Comparison of ENCODE assay signal across 8 cellular contexts in genomic region chr9:32572900-32573523, GRCh38. TPM values are rescaled to one million over a fixed set of nuclear protein-coding genes. Genes with fewer than 3 reads are reported as not detected.
A peak's percentile ranks its signal among the peaks of the same experiment; 100 is the strongest.
DNase-seq lines count a peak whose midpoint lies in the region; ATAC-seq and TF ChIP-seq lines count a peak whose summit lies in the region.

NDUFB6 (minus strand) TSS chr9:32573159; CDS start chr9:32573060, 99 bp downstream.

- in situ Hi-C loops in mammary epithelial cell (cut with MboI; ENCODE audit: low sequenced_read_pairs in 2 of 2) = loop anchor here in 1 of 2 donors (10.0 kb wide), 1 partner anchor 402 kb away; no protein-coding TSS in a partner anchor

- peak; percentile 93 for DNase-seq in NCI-H2227 (lab: John Stamatoyannopoulos, UW; ENCODE audit: unreplicated experiment)
- peak; percentile 91 for DNase-seq in WERI-Rb-1
- DNase-seq in mammary epithelial cell = peak; percentile 84
- peak; percentile 92 for DNase-seq in iPS-NIHi11 (ENCODE audit: low spot score)
- peak; percentile 72 for DNase-seq in smooth muscle cell (lab: John Stamatoyannopoulos, UW; ENCODE audit: unreplicated experiment)

- H3K79me2 ChIP-seq in ACC112 (ENCODE audit: control insufficient read depth, insufficient read depth, low read length, unreplicated experiment) (peaks cover 35% of the 10 kb centered on the region), mammary epithelial cell (ENCODE audit: insufficient read depth, low read length) (peaks cover 46% of the 10 kb centered on the region), smooth muscle cell (ENCODE audit: low read depth) (peaks cover 38% of the 10 kb centered on the region)

- dilution Hi-C loops in mammary epithelial cell (cut with HindIII; ENCODE audit: low sequenced_read_pairs) = loop anchor here (25.0 kb wide), 1 partner anchor 136 kb away; no protein-coding TSS in a partner anchor

- H3K36me3 ChIP-seq in ACC112 (ENCODE audit: insufficient read depth, low read length) (peaks cover 3% of the 10 kb centered on the region; the same call in 1 of the 2 replicates), WERI-Rb-1 (peaks cover 2% of the 10 kb centered on the region), mammary epithelial cell (ENCODE audit: insufficient read depth, low read length) (peaks cover 2% of the 10 kb centered on the region), smooth muscle cell (ENCODE audit: low read depth) (no peaks in the 10 kb centered on the region)

- peak; percentile 85 for ATAC-seq in GM18873 (IDR thresholded peaks at IDR 0.05; ENCODE audit: low FRiP score, unreplicated experiment)
- ATAC-seq in HG03139 (IDR thresholded peaks at IDR 0.05; ENCODE audit: unreplicated experiment) = peak; percentile 90

- intact Hi-C loops in mammary epithelial cell (cut with micrococcal nuclease) = loop anchor here (1.0 kb wide), 5 partner anchors 21 to 194 kb away; partner anchors contain the start of genes ACO1, RIGI, SMIM27 and TOPORS

- no peaks in the 10 kb centered on the region for H3F3A ChIP-seq in smooth muscle cell (ENCODE audit: low read depth)

- peak within 1 kb of the TSS; percentile 89 for H3K9ac ChIP-seq in mammary epithelial cell (ENCODE audit: insufficient read depth, low read length)
- H3K9ac ChIP-seq in smooth muscle cell (ENCODE audit: low read depth) = peak within 1 kb of the TSS; percentile 84

- peak within 1 kb of the TSS; percentile 89 for H3K4me3 ChIP-seq in ACC112 (ENCODE audit: low read depth, low read length)
- H3K4me3 ChIP-seq in WERI-Rb-1 (ENCODE audit: low read depth, low read length) = peak within 1 kb of the TSS; percentile 93
- H3K4me3 ChIP-seq in mammary epithelial cell (replicated peaks in 1 of 3; ENCODE audit: insufficient read depth in 1 of 3, low read depth in 2 of 3, low read length in 3 of 3) = peak within 1 kb of the TSS; percentile 78 to 84 (median 84)
- peak within 1 kb of the TSS; percentile 95 for H3K4me3 ChIP-seq in smooth muscle cell

- TSS peak; percentile 78 for BruUV-seq in mammary epithelial cell (replicated peaks; lab: Mats Ljungman, UMichigan)

- H3K4me2 ChIP-seq in mammary epithelial cell (ENCODE audit: insufficient read depth, low read depth, low read length) (peak within 1 kb of the TSS; percentile 86), smooth muscle cell (peak within 1 kb of the TSS; percentile 97)

- WGBS in mammary epithelial cell (ENCODE audit: low coverage, missing lambda C conversion rate) = 2% methylated on average over 34 of the region's 36 CpGs
- WGBS in smooth muscle cell (ENCODE audit: low lambda C conversion rate) = under 1% methylated on average over 36 of the region's 36 CpGs

- H3K27me3 ChIP-seq in ACC112 (ENCODE audit: insufficient read depth, low read length) = no peaks in the 10 kb centered on the region
- peaks cover 11% of the 10 kb centered on the region for H3K27me3 ChIP-seq in WERI-Rb-1 (ENCODE audit: insufficient read depth, low read depth, severe bottlenecking)
- H3K27me3 ChIP-seq in mammary epithelial cell (ENCODE audit: insufficient read depth, low read length) = no peaks in the 10 kb centered on the region
- H3K27me3 ChIP-seq in smooth muscle cell (ENCODE audit: low read depth) = no peaks in the 10 kb centered on the region

- no peaks in the 10 kb centered on the region for H4K20me1 ChIP-seq in mammary epithelial cell (ENCODE audit: insufficient read depth, low read length)
- peaks cover 6% of the 10 kb centered on the region for H4K20me1 ChIP-seq in smooth muscle cell (ENCODE audit: low read depth)

- CTCF ChIA-PET in mammary epithelial cell (lab: Charles Lee; ENCODE audit: low non-redundant PET) = interaction anchor here (0.5 to 1.6 kb wide), 2 partner anchors 188 to 194 kb away, joined by 3 to 36 read pairs; partner anchors contain the start of gene ACO1

- H3K4me1 ChIP-seq in ACC112 (ENCODE audit: control insufficient read depth, insufficient read depth, low read length, unreplicated experiment) (peaks cover 20% of the 10 kb centered on the region), mammary epithelial cell (ENCODE audit: insufficient read depth, low read length) (peaks cover 6% of the 10 kb centered on the region), smooth muscle cell (ENCODE audit: low read depth) (peaks cover 20% of the 10 kb centered on the region)

- peak within 1 kb of the TSS; percentile 83 for H2AFZ ChIP-seq in ACC112 (ENCODE audit: low read length, unreplicated experiment)
- peak within 1 kb of the TSS; percentile 95 for H2AFZ ChIP-seq in mammary epithelial cell (ENCODE audit: low read depth, low read length)
- peak within 1 kb of the TSS; percentile 93 for H2AFZ ChIP-seq in smooth muscle cell (ENCODE audit: low read depth)

- TF ChIP-seq CTCF in WERI-Rb-1 (IDR thresholded peaks at IDR 0.05; ENCODE audit: low read depth, low read length) (no peak), mammary epithelial cell (conservative IDR thresholded peaks at IDR 0.05 in 1 of 2, IDR thresholded peaks at IDR 0.05 in 1 of 2; ENCODE audit: extremely low read depth in 1 of 2, insufficient read depth in 1 of 2, low read depth in 1 of 2, low read length in 2 of 2) (no peak), smooth muscle cell (IDR thresholded peaks at IDR 0.05; ENCODE audit: borderline replicate concordance, insufficient read depth, poor library complexity, severe bottlenecking) (no peak)

- no peaks in the 10 kb centered on the region for H3K9me3 ChIP-seq in WERI-Rb-1 (ENCODE audit: severe bottlenecking)
- H3K9me3 ChIP-seq in mammary epithelial cell (replicated peaks; ENCODE audit: insufficient read depth, low read length) = no peaks in the 10 kb centered on the region
- no peaks in the 10 kb centered on the region for H3K9me3 ChIP-seq in smooth muscle cell (replicated peaks; ENCODE audit: low read depth)

- H3K27ac ChIP-seq in ACC112 (ENCODE audit: low read depth, low read length) (peak within 1 kb of the TSS; percentile 37), WERI-Rb-1 (peak within 1 kb of the TSS; percentile 69), mammary epithelial cell (ENCODE audit: insufficient read depth, low read depth, low read length) (peak within 1 kb of the TSS; percentile 69), smooth muscle cell (ENCODE audit: low read depth) (peak within 1 kb of the TSS; percentile 93)

RNA-seq across cellular contexts. Expression of gene NDUFB6, which starts in this region (rescaled TPM):
- total RNA-seq in mammary epithelial cell = 10 to 100 TPM; 22.8 to 52.2 TPM
- polyA plus RNA-seq in mammary epithelial cell = 60.5 TPM
- polyA minus RNA-seq in mammary epithelial cell = not detected
- 114 and 172 TPM in 2 replicates for total RNA-seq in smooth muscle cell
- polyA plus RNA-seq in smooth muscle cell = 149 and 162 TPM in 2 replicates

Comparison
In these comparisons a context has a peak if more than half of its experiments do, and no peak if none do; other contexts are left out.
1. Peak in every context shown above with its lines: DNase-seq, ATAC-seq, H3K4me3 ChIP-seq and H3K27ac ChIP-seq.
2. H3K27ac ChIP-seq: peak in every context shown above with its lines; median percentile 93 in smooth muscle cell; 69 in WERI-Rb-1; 69 in mammary epithelial cell; 37 in ACC112.